Comparison of ENCODE assay signal across 19 cellular contexts in the genomic region with DNA sequence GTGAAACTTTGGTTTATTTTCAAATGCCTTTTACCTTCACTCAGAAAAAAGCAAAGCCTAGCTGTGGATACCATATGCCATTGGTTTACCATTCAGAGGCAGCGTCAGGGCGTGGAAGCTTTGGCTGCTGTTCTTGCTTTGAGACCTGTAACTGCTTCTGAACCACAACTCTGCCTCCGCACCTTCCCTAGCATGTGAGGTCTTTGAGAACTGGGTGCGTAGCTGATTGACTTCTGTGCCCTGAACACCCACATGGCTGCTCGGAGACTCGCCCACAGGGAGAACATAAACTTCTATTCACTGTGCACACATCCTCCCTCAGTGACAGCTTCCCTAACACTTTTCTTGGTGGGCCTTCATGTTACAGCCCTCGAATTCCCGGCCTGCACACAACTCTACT. TPM values are rescaled to one million over a fixed set of nuclear protein-coding genes. Genes with fewer than 3 reads are reported as not detected.
DNase-seq lines count a peak whose midpoint lies in the region; ATAC-seq and TF ChIP-seq lines count a peak whose summit lies in the region.
"Had no signal": no experiment of that assay in that cellular context is flagged by ENCODE, and none has a peak within 500 bp of the region (broad histone marks: within the 10 kb centered on the region; RNA-seq: fewer than 3 reads in every experiment).

No MANE protein-coding gene starts in this region.

- no peak overlapping the region for H4K91ac ChIP-seq in H9 (ENCODE audit: insufficient read length, low read depth, low read length)

- H3K4me3 Mint-ChIP-seq in H9, result no peak overlapping the region

- H3K79me1 ChIP-seq in H9 (ENCODE audit: insufficient read depth, low read depth, low read length, poor library complexity, severe bottlenecking), result no peaks in the 10 kb centered on the region

- H3K4me1 Mint-ChIP-seq in H9, result peaks cover 31 to 32% of the 10 kb centered on the region in 2 experiments

- TF ChIP-seq POLR2A in gastroesophageal sphincter (IDR thresholded peaks at IDR 0.05), result no peak

- no peak overlapping the region for H3K4ac ChIP-seq in H9 (ENCODE audit: low read depth, low read length)

- no peak overlapping the region for H3K56ac ChIP-seq in H9 (ENCODE audit: insufficient read length, low read depth, low read length)

- no peak overlapping the region for H3K23ac ChIP-seq in H9 (ENCODE audit: insufficient read length, low read depth, low read length)

- no peak overlapping the region for H2BK20ac ChIP-seq in H9 (ENCODE audit: low read depth, low read length, poor library complexity, severe bottlenecking)

- no peak overlapping the region for H2BK120ac ChIP-seq in H9 (ENCODE audit: low read depth, low read length, poor library complexity, severe bottlenecking)

- no peak overlapping the region for H3K14ac ChIP-seq in H9 (ENCODE audit: insufficient read depth, low read length)

- H3K4me2 ChIP-seq in H9 (ENCODE audit: insufficient read depth, insufficient read length, low read length), result no peak overlapping the region
- H3K4me2 ChIP-seq: KMS-11 had no signal

- H3K4me1 ChIP-seq in H9 (ENCODE audit: insufficient read depth, low read length) (0 out of 2 replicates have a peak, but pooled peaks cover 2% of the 10 kb centered on the region), HUES64 (ENCODE audit: insufficient read depth, low read length) (peaks cover 25% of the 10 kb centered on the region), gastroesophageal sphincter (peaks cover 0 to 26% (median 0%) of the 10 kb centered on the region in 3 donors), psoas muscle (peaks cover 24% of the 10 kb centered on the region)

- H2BK5ac ChIP-seq in H9 (ENCODE audit: insufficient read length, low read length), result no peak overlapping the region

- no peaks in the 10 kb centered on the region for H3K27me3 Mint-ChIP-seq in H9 (ENCODE audit: low read depth)

- no peak overlapping the region for H4K8ac ChIP-seq in H9 (replicated peaks; ENCODE audit: insufficient read length, low read depth, low read length)

- WGBS in H9 (ENCODE audit: extremely low coverage, insufficient read length, low lambda C conversion rate), result no CpG with 5 or more reads among the region's 8 CpGs
- 94% methylated on average over 8 of the region's 8 CpGs for WGBS in HUES64
- WGBS in gastroesophageal sphincter (ENCODE audit: low coverage in 1 of 2), 2 donors, result 97 to 98% methylated on average over 6 of the region's 8 CpGs
- WGBS in psoas muscle, 3 donors, result 96 to 97% (median 96%) methylated on average over 8 of the region's 8 CpGs

- no peak overlapping the region for H2AK5ac ChIP-seq in H9 (ENCODE audit: insufficient read length, low read length)

- no peak overlapping the region for H2BK12ac ChIP-seq in H9 (ENCODE audit: insufficient read length, low read depth, low read length)

- no peaks in the 10 kb centered on the region for H3K9me3 Mint-ChIP-seq in H9

- ATAC-seq in gastroesophageal sphincter, result no peak
- no peak for ATAC-seq in psoas muscle
- no peak for ATAC-seq in HG03521 (IDR thresholded peaks at IDR 0.05; ENCODE audit: unreplicated experiment)
- ATAC-seq in HG03159 (IDR thresholded peaks at IDR 0.05; ENCODE audit: unreplicated experiment), result no peak
- ATAC-seq: HCT116 had no signal

- H3K18ac ChIP-seq in H9 (ENCODE audit: insufficient read length, low read depth, low read length), result no peak overlapping the region

- H2AFZ ChIP-seq in H9 (ENCODE audit: low read length), result no peak overlapping the region

- no peak overlapping the region for H2BK15ac ChIP-seq in H9 (ENCODE audit: low read depth, low read length)

- H3K9me3 ChIP-seq in H9 (ENCODE audit: control insufficient read depth, low read depth, low read length) (no peaks in the 10 kb centered on the region), HUES64 (ENCODE audit: insufficient read depth, low read depth, low read length) (no peaks in the 10 kb centered on the region), gastroesophageal sphincter (no peaks in the 10 kb centered on the region), psoas muscle (no peaks in the 10 kb centered on the region)
- H3K9me3 ChIP-seq: SJCRH30 had no signal

- H3K27ac ChIP-seq in H9 (ENCODE audit: insufficient read length, low read depth, low read length), result no peak overlapping the region
- H3K27ac ChIP-seq in HUES64 (ENCODE audit: low read depth, low read length), result peak overlapping the region; percentile 75
- H3K27ac ChIP-seq in gastroesophageal sphincter, result peak overlapping the region in 3 of 4 donors; percentile 9 to 50 (median 35)
- H3K27ac ChIP-seq in psoas muscle, result peak overlapping the region; percentile 85
- H3K27ac ChIP-seq: KMS-11, SJCRH30 had no signal

- peak overlapping the region; percentile 74 to 99 (median 84); a peak in 6 of 7 replicates for H3K27ac Mint-ChIP-seq in H9

- H3K36me3 ChIP-seq in HUES64 (ENCODE audit: insufficient read depth, low read length) (peaks cover 81% of the 10 kb centered on the region), gastroesophageal sphincter (peaks cover 0 to 57% of the 10 kb centered on the region in 2 donors), psoas muscle (ENCODE audit: insufficient read depth in 1 of 2, low read depth in 1 of 2) (peaks cover 0 to 77% of the 10 kb centered on the region in 2 donors)

- H3K23me2 ChIP-seq in H9 (ENCODE audit: insufficient read length, low read depth, low read length, poor library complexity, severe bottlenecking), result no peaks in the 10 kb centered on the region

- no peaks in the 10 kb centered on the region for H3K27me3 ChIP-seq in H9 (ENCODE audit: insufficient read depth, low read length)
- no peaks in the 10 kb centered on the region for H3K27me3 ChIP-seq in HUES64 (ENCODE audit: insufficient read depth, low read length)
- no peaks in the 10 kb centered on the region for H3K27me3 ChIP-seq in gastroesophageal sphincter
- H3K27me3 ChIP-seq in psoas muscle (ENCODE audit: insufficient read depth in 3 of 3, low read length in 2 of 3), result no peaks in the 10 kb centered on the region
- H3K27me3 ChIP-seq: SJCRH30 had no signal

- no peak overlapping the region for H3K9ac ChIP-seq in H9 (ENCODE audit: extremely low read depth, insufficient read length, low read length)
- no peak overlapping the region for H3K9ac ChIP-seq in HUES64 (ENCODE audit: low read depth, low read length)
- H3K9ac ChIP-seq: KMS-11 had no signal

- intact Hi-C loops in psoas muscle (cut with DNase I), result no loop called here

- no peak for TF ChIP-seq EP300 in gastroesophageal sphincter (IDR thresholded peaks at IDR 0.05)

- TF ChIP-seq CTCF in H9 (conservative IDR thresholded peaks at IDR 0.05) (no peak), gastroesophageal sphincter (IDR thresholded peaks at IDR 0.05) (no peak), psoas muscle (IDR thresholded peaks at IDR 0.05) (no peak)

- H3K79me2 ChIP-seq in H9 (ENCODE audit: insufficient read depth, low read length), result no peaks in the 10 kb centered on the region

- no peak overlapping the region for H3T11ph ChIP-seq in H9 (ENCODE audit: low read length)

- no peaks in the 10 kb centered on the region for H4K20me1 ChIP-seq in H9 (ENCODE audit: control insufficient read depth, insufficient read depth, insufficient read length)

- DNase-seq in H9 (no peak), psoas muscle (no peak), OCI-M1 (lab: John Stamatoyannopoulos, UW) (no peak), Kasumi-1 (lab: John Stamatoyannopoulos, UW) (no peak)
- DNase-seq: ACHN, AML-193, NCI-H1092, NCI-H2081 treated with DMSO at 0.1 percent for 48 hours, NCI-H510A, NCI-H774, PC-3, SJCRH30 had no signal

- H3K4me3 ChIP-seq in HUES64 (ENCODE audit: low read length) (no peak overlapping the region), gastroesophageal sphincter (no peak overlapping the region), psoas muscle (no peak overlapping the region)
- H3K4me3 ChIP-seq: SJCRH30 had no signal

- no peak overlapping the region for H4K5ac ChIP-seq in H9 (ENCODE audit: insufficient read length, low read depth, low read length)

- H3K36me3 Mint-ChIP-seq in H9 (ENCODE audit: insufficient read depth in 1 of 3, low read depth in 3 of 3), result peaks cover 16 to 65% (median 58%) of the 10 kb centered on the region in 3 experiments; a peak in 6 of 7 replicates

RNA-seq across cellular contexts. Expression of a gene that starts 11.2 kb away (rescaled TPM):
- not detected in 2 replicates for total RNA-seq in H9 (2021)
- not detected for polyA plus RNA-seq in HUES64 (2013, experiment 1 of 2)
- not detected for polyA plus RNA-seq in HUES64 (2013, experiment 2 of 2)
- under 1 TPM in 1 of 4 donors, not detected in 3; 0.27 TPM for total RNA-seq in gastroesophageal sphincter
- not detected for total RNA-seq in psoas muscle
- under 1 TPM in 1 of 3 donors, not detected in 2; 0.05 TPM for polyA plus RNA-seq in psoas muscle
- total RNA-seq: MCF 10A, PC-3, SJCRH30 had no signal
